ENCODE assay signal across 14 cellular contexts in genomic region chr5:10857333-10857723, GRCh38.
DNase-seq lines count a peak whose midpoint lies in the region; ATAC-seq and TF ChIP-seq lines count a peak whose summit lies in the region.
"Had no signal": no experiment of that assay in that cellular context is flagged by ENCODE, and none has a peak within 500 bp of the region (broad histone marks: within the 10 kb centered on the region; RNA-seq: fewer than 3 reads in every experiment).

No MANE protein-coding gene starts in this region.

- H3K4me2 ChIP-seq in smooth muscle cell, result peak overlapping the region; percentile 65

- H3K4me1 ChIP-seq in cardiac muscle cell (ENCODE audit: low read depth) (peaks cover 10% of the 10 kb centered on the region), right atrium auricular region (peaks cover 0 to 16% of the 10 kb centered on the region in 2 donors), iPS-18a (ENCODE audit: control insufficient read depth, low read depth, low read length) (peaks cover 7% of the 10 kb centered on the region), smooth muscle cell (ENCODE audit: low read depth) (peaks cover 19% of the 10 kb centered on the region)
- H3K4me1 ChIP-seq: gastrocnemius medialis had no signal

- H3K9ac ChIP-seq in iPS-18a (ENCODE audit: low read length) (no peak overlapping the region), smooth muscle cell (ENCODE audit: low read depth) (no peak overlapping the region)

- DNase-seq in cardiac muscle cell (ENCODE audit: low read depth in 1 of 2, low spot score in 1 of 2) (peak in 1 of 2 donors; percentile 18), right atrium auricular region (ENCODE audit: low spot score) (no peak), WERI-Rb-1 (peak; percentile 34), smooth muscle cell (lab: John Stamatoyannopoulos, UW; ENCODE audit: unreplicated experiment) (no peak), DMS 273 treated with DMSO at 0.1 percent for 48 hours (lab: John Stamatoyannopoulos, UW) (no peak)
- DNase-seq: CD8-positive, alpha-beta memory T cell; effector CD8-positive, alpha-beta T cell; gastrocnemius medialis; NCI-H2171 treated with DMSO at 0.1 percent for 48 hours; stimulated activated CD4-positive, alpha-beta T cell treated with anti-CD3 and anti-CD28 coated beads, Interleukin-4, amount 100 ng/mL, for 24 hours had no signal

- H3K27me3 ChIP-seq in cardiac muscle cell, result peaks cover 3% of the 10 kb centered on the region
- H3K27me3 ChIP-seq in right atrium auricular region, result no peaks in the 10 kb centered on the region
- H3K27me3 ChIP-seq in WERI-Rb-1 (ENCODE audit: insufficient read depth, low read depth, severe bottlenecking), result no peaks in the 10 kb centered on the region
- peaks cover 9% of the 10 kb centered on the region for H3K27me3 ChIP-seq in iPS-18a (ENCODE audit: control insufficient read depth, insufficient read depth, low read length)
- no peaks in the 10 kb centered on the region for H3K27me3 ChIP-seq in smooth muscle cell (ENCODE audit: low read depth)

- H3K79me2 ChIP-seq in smooth muscle cell (ENCODE audit: low read depth), result no peaks in the 10 kb centered on the region

- H3K9me3 ChIP-seq in cardiac muscle cell (ENCODE audit: low read depth) (no peaks in the 10 kb centered on the region), right atrium auricular region (no peaks in the 10 kb centered on the region), WERI-Rb-1 (ENCODE audit: severe bottlenecking) (no peaks in the 10 kb centered on the region), iPS-18a (ENCODE audit: control insufficient read depth, low read depth, low read length) (no peaks in the 10 kb centered on the region), smooth muscle cell (replicated peaks; ENCODE audit: low read depth) (no peaks in the 10 kb centered on the region)
- H3K9me3 ChIP-seq: gastrocnemius medialis, upper lobe of right lung had no signal

- H3K36me3 ChIP-seq in cardiac muscle cell (no peaks in the 10 kb centered on the region), right atrium auricular region (no peaks in the 10 kb centered on the region), WERI-Rb-1 (no peaks in the 10 kb centered on the region), iPS-18a (ENCODE audit: control insufficient read depth, low read depth, low read length) (no peaks in the 10 kb centered on the region), smooth muscle cell (ENCODE audit: low read depth) (no peaks in the 10 kb centered on the region)
- H3K36me3 ChIP-seq: gastrocnemius medialis, upper lobe of right lung had no signal

- WGBS in smooth muscle cell (ENCODE audit: low lambda C conversion rate), result 47% methylated on average over 11 of the region's 11 CpGs

- H3K27ac ChIP-seq in cardiac muscle cell, result no peak overlapping the region
- no peak overlapping the region for H3K27ac ChIP-seq in right atrium auricular region
- no peak overlapping the region for H3K27ac ChIP-seq in WERI-Rb-1
- no peak overlapping the region for H3K27ac ChIP-seq in iPS-18a (ENCODE audit: low read length)
- H3K27ac ChIP-seq in smooth muscle cell (ENCODE audit: low read depth), result no peak overlapping the region
- H3K27ac ChIP-seq: gastrocnemius medialis, upper lobe of right lung had no signal

- no peaks in the 10 kb centered on the region for H3F3A ChIP-seq in smooth muscle cell (ENCODE audit: low read depth)

- TF ChIP-seq CTCF in cardiac muscle cell (IDR thresholded peaks at IDR 0.05; ENCODE audit: low read depth, low read length), result no peak
- no peak for TF ChIP-seq CTCF in right atrium auricular region (IDR thresholded peaks at IDR 0.05)
- TF ChIP-seq CTCF in WERI-Rb-1 (IDR thresholded peaks at IDR 0.05; ENCODE audit: low read depth, low read length), result no peak
- TF ChIP-seq CTCF in smooth muscle cell (IDR thresholded peaks at IDR 0.05; ENCODE audit: borderline replicate concordance, insufficient read depth, poor library complexity, severe bottlenecking), result no peak

- H2AFZ ChIP-seq in smooth muscle cell (ENCODE audit: low read depth), result no peak overlapping the region

- ATAC-seq in HG03175 (IDR thresholded peaks at IDR 0.05; ENCODE audit: unreplicated experiment) (no peak), GM21529 (IDR thresholded peaks at IDR 0.05; ENCODE audit: unreplicated experiment) (no peak)
- ATAC-seq: gastrocnemius medialis had no signal

- no peaks in the 10 kb centered on the region for H4K20me1 ChIP-seq in smooth muscle cell (ENCODE audit: low read depth)

- peak overlapping the region; percentile 13 for H3K4me3 ChIP-seq in cardiac muscle cell
- peak overlapping the region in 1 of 2 donors; percentile 28 for H3K4me3 ChIP-seq in right atrium auricular region
- H3K4me3 ChIP-seq in WERI-Rb-1 (ENCODE audit: low read depth, low read length), result peak overlapping the region; percentile 30
- H3K4me3 ChIP-seq in iPS-18a (ENCODE audit: low read length), result peak overlapping the region; percentile 34
- peak overlapping the region; percentile 18 for H3K4me3 ChIP-seq in smooth muscle cell
- H3K4me3 ChIP-seq: gastrocnemius medialis, upper lobe of right lung had no signal
